24 cellular contexts compared by ENCODE assay signal in the genomic region with DNA sequence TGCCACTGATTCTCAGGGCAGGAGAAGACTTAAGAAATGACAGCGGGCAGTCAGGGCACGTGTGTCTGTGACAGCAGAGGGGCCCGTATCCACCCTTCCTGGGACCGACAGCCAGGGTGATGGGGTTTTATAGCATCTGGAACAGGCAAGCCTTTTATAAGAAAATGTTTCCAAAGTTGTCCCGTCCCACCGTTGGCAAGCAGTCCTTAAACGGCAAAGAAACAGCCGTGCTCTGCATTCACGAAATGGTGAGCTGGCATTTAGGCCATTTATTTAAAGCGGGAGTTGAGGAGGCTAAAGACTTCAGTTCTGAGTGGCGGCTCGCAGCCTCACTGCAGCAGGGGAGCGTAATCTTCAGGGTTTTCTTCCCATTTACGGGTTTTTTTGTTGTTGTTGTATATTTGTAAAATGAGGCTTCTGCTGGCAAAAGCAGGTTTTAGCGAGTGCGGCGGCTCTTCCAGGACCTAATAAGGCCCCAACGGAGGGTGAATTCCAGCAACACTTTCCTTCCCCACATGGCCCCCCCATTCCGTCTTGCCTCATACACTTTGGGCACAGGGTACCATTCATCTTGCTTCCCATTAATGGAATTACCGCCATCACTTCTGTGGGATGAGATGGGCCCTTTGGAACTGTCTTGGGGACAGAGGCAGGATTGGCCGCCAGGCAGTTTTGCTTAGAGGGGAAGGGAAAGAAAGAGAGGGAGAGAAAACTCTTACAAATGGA. TPM values are rescaled to one million over a fixed set of nuclear protein-coding genes. Genes with fewer than 3 reads are reported as not detected.
DNase-seq lines count a peak whose midpoint lies in the region; ATAC-seq and TF ChIP-seq lines count a peak whose summit lies in the region.
"Had no signal": no experiment of that assay in that cellular context is flagged by ENCODE, and none has a peak within 500 bp of the region (broad histone marks: within the 10 kb centered on the region; RNA-seq: fewer than 3 reads in every experiment).

No MANE protein-coding gene starts in this region.

- POLR2A ChIA-PET in Panc1 (lab: Charles Lee) = no interaction called here

- BruUV-seq in Panc1 (replicated peaks; lab: Mats Ljungman, UMichigan) = no TSS peak

- H3K4me1 ChIP-seq in Panc1 (ENCODE audit: control insufficient read depth, insufficient read depth, low read length) (peaks cover 51% of the 10 kb centered on the region), suprapubic skin (peaks cover 40% of the 10 kb centered on the region)

- TF ChIP-seq EP300 in suprapubic skin (IDR thresholded peaks at IDR 0.05) = no peak

- TF ChIP-seq POLR2A in suprapubic skin (IDR thresholded peaks at IDR 0.05) = no peak

- H3K36me3 Mint-ChIP-seq in nephron progenitor cell (ENCODE audit: low read depth) = no peaks in the 10 kb centered on the region
- peaks cover 3% of the 10 kb centered on the region for H3K36me3 Mint-ChIP-seq in T-helper 2 cell treated with Interferon-gamma antibody and Interleukin-4, amounts not matched to agents 5 μg/mL and 100 μg/mL, for 36 hours (ENCODE audit: low read depth)
- H3K36me3 Mint-ChIP-seq: natural killer cell had no signal

- H3K27me3 ChIP-seq in Panc1 (ENCODE audit: control insufficient read depth, insufficient read depth, low read length) (no peaks in the 10 kb centered on the region), suprapubic skin (no peaks in the 10 kb centered on the region)
- H3K27me3 ChIP-seq: BLaER1 treated with 17β-estradiol and CSF1 and Interleukin-3, amounts not matched to agents 10 nM and 100 nM had no signal

- no peak overlapping the region for H3K4me3 Mint-ChIP-seq in nephron progenitor cell
- H3K4me3 Mint-ChIP-seq in T-helper 2 cell treated with Interferon-gamma antibody and Interleukin-4, amounts not matched to agents 5 μg/mL and 100 μg/mL, for 36 hours = no peak overlapping the region
- H3K4me3 Mint-ChIP-seq: activated naive CD4-positive, alpha-beta T cell treated with anti-CD3 and anti-CD28 coated beads for 36 hours; activated T-cell treated with anti-CD3 and anti-CD28 coated beads, Interleukin-2, amount 50 U/mL, for 4 hours; natural killer cell had no signal

- H3K27ac Mint-ChIP-seq in nephron progenitor cell = peak overlapping the region; percentile 48
- H3K27ac Mint-ChIP-seq in T-helper 2 cell treated with Interferon-gamma antibody and Interleukin-4, amounts not matched to agents 5 μg/mL and 100 μg/mL, for 36 hours = no peak overlapping the region
- H3K27ac Mint-ChIP-seq: activated naive CD4-positive, alpha-beta T cell treated with anti-CD3 and anti-CD28 coated beads for 36 hours; natural killer cell had no signal

- peaks cover 5% of the 10 kb centered on the region for H3K27me3 Mint-ChIP-seq in nephron progenitor cell (ENCODE audit: low read depth, poor library complexity)
- no peaks in the 10 kb centered on the region for H3K27me3 Mint-ChIP-seq in T-helper 2 cell treated with Interferon-gamma antibody and Interleukin-4, amounts not matched to agents 5 μg/mL and 100 μg/mL, for 36 hours (ENCODE audit: low read depth)

- 73% methylated on average over 21 of the region's 21 CpGs for WGBS in suprapubic skin

- no peak for ATAC-seq in Panc1
- ATAC-seq: activated T-cell treated with anti-CD3 and anti-CD28 coated beads, Interleukin-2, amount 50 U/mL, for 4 hours; left colon; natural killer cell had no signal

- peaks cover 58% of the 10 kb centered on the region for H3K4me1 Mint-ChIP-seq in nephron progenitor cell
- H3K4me1 Mint-ChIP-seq in T-helper 2 cell treated with Interferon-gamma antibody and Interleukin-4, amounts not matched to agents 5 μg/mL and 100 μg/mL, for 36 hours (ENCODE audit: low read depth) = peaks cover 7% of the 10 kb centered on the region

- no peak for TF ChIP-seq CTCF in Panc1 (IDR thresholded peaks at IDR 0.05)
- TF ChIP-seq CTCF in coronary artery (IDR thresholded peaks at IDR 0.05) = no peak
- no peak for TF ChIP-seq CTCF in nephron progenitor cell (IDR thresholded peaks at IDR 0.05)
- TF ChIP-seq CTCF in suprapubic skin (IDR thresholded peaks at IDR 0.05) = no peak
- no peak for TF ChIP-seq CTCF in foreskin fibroblast (IDR thresholded peaks at IDR 0.05; ENCODE audit: low read depth, low read length)

- in situ Hi-C loops in Panc1 (cut with HindIII; ENCODE audit: low pct_unique_long_range_greater_than_20kb, low sequenced_read_pairs) = no loop called here

- CTCF ChIA-PET in Panc1 (lab: Charles Lee) = no interaction called here

- no peaks in the 10 kb centered on the region for H3K9me3 ChIP-seq in Panc1 (ENCODE audit: control insufficient read depth, insufficient read depth, low read depth, low read length)
- no peaks in the 10 kb centered on the region for H3K9me3 ChIP-seq in suprapubic skin
- H3K9me3 ChIP-seq: BLaER1 treated with 17β-estradiol and CSF1 and Interleukin-3, amounts not matched to agents 10 nM and 100 nM had no signal

- intact Hi-C loops in Panc1 (cut with micrococcal nuclease; ENCODE audit: unreplicated experiment) = no loop called here

- H3K36me3 ChIP-seq in Panc1 (ENCODE audit: control insufficient read depth, insufficient read depth, low read length) (no peaks in the 10 kb centered on the region), suprapubic skin (no peaks in the 10 kb centered on the region)

- peak overlapping the region; percentile 51 for H3K27ac ChIP-seq in Panc1 (ENCODE audit: low read length)
- H3K27ac ChIP-seq in coronary artery = peak overlapping the region; percentile 59 to 63
- H3K27ac ChIP-seq in suprapubic skin = peak overlapping the region; percentile 42
- H3K27ac ChIP-seq: BLaER1 treated with 17β-estradiol and CSF1 and Interleukin-3, amounts not matched to agents 10 nM and 100 nM had no signal

- H3K4me3 ChIP-seq in Panc1 (ENCODE audit: low read depth in 2 of 2, low read length in 2 of 2) (no peak overlapping the region), coronary artery (no peak overlapping the region), suprapubic skin (no peak overlapping the region), foreskin fibroblast (ENCODE audit: low read depth in 1 of 2, low read length in 2 of 2) (no peak overlapping the region)
- H3K4me3 ChIP-seq: BLaER1 treated with 17β-estradiol and CSF1 and Interleukin-3, amounts not matched to agents 10 nM and 100 nM had no signal

- no peaks in the 10 kb centered on the region for H3K9me3 Mint-ChIP-seq in nephron progenitor cell
- no peaks in the 10 kb centered on the region for H3K9me3 Mint-ChIP-seq in T-helper 2 cell treated with Interferon-gamma antibody and Interleukin-4, amounts not matched to agents 5 μg/mL and 100 μg/mL, for 36 hours
- H3K9me3 Mint-ChIP-seq: activated naive CD4-positive, alpha-beta T cell treated with anti-CD3 and anti-CD28 coated beads for 36 hours; activated T-cell treated with anti-CD3 and anti-CD28 coated beads, Interleukin-2, amount 50 U/mL, for 4 hours; natural killer cell had no signal

- DNase-seq in Panc1 (ENCODE audit: low read depth, low spot score) (no peak), coronary artery (ENCODE audit: low spot score) (no peak), nephron progenitor cell (no peak), suprapubic skin (ENCODE audit: low spot score in 2 of 2) (no peak), foreskin fibroblast (no peak), COLO829 (ENCODE audit: low spot score) (no peak)
- DNase-seq in T-helper 2 cell treated with Interferon-gamma antibody and Interleukin-4, amounts not matched to agents 5 μg/mL and 100 μg/mL, for 36 hours (ENCODE audit: low spot score) = no peak
- no peak for DNase-seq in stimulated activated CD4-positive, alpha-beta T cell treated with anti-CD3 and anti-CD28 coated beads, Interleukin-2, amount 100 ng/mL, for 24 hours
- DNase-seq: activated CD4-positive, alpha-beta T cell treated with anti-CD3 and anti-CD28 coated beads for 1 hour; activated naive CD4-positive, alpha-beta T cell treated with anti-CD3 and anti-CD28 coated beads for 36 hours; activated T-cell treated with anti-CD3 and anti-CD28 coated beads, Interleukin-2, amount 50 U/mL, for 4 hours; Calu3; effector memory CD4-positive, alpha-beta T cell; GOT3; left colon; mesenchymal stem cell; natural killer cell; NCI-H1092; NCI-H1930; NCI-H345; posterior cingulate gyrus; SHP77 treated with DMSO at 0.1 percent for 48 hours; stimulated activated naive CD4-positive, alpha-beta T cell treated with Interleukin-2 at 50 U/mL for 16 hours had no signal

RNA-seq across cellular contexts. Expression of gene NEK6, which starts 15.8 kb away (rescaled TPM):
- total RNA-seq in Panc1 (2021; ENCODE audit: unreplicated experiment) = 56.3 TPM
- 74.0 TPM for polyA plus RNA-seq in Panc1 (2012; ENCODE audit: insufficient read length)
- 10 to 100 TPM in 2 of 4 donors, 1 to 10 TPM in 2; 5.4 to 17.5 (median 10.6) TPM for total RNA-seq in suprapubic skin
